In genomic region chr14:102517412-102518062, GRCh38 we compare ENCODE assay signal across 8 cellular contexts. TPM values are rescaled to one million over a fixed set of nuclear protein-coding genes. Genes with fewer than 3 reads are reported as not detected.
A peak's percentile ranks its signal among the peaks of the same experiment; 100 is the strongest.
DNase-seq lines count a peak whose midpoint lies in the region; ATAC-seq and TF ChIP-seq lines count a peak whose summit lies in the region.

No MANE protein-coding gene starts in this region.

- peaks cover 4 to 6% of the 10 kb centered on the region in 2 donors for H3K4me1 Mint-ChIP-seq in effector memory CD8-positive, alpha-beta T cell (ENCODE audit: low read depth in 2 of 2)
- H3K4me1 Mint-ChIP-seq in naive thymus-derived CD8-positive, alpha-beta T cell: peaks cover 4 to 5% (median 5%) of the 10 kb centered on the region in 4 donors

- H3K27me3 ChIP-seq in Loucy (ENCODE audit: insufficient read depth, low read length, poor library complexity, severe bottlenecking): no peaks in the 10 kb centered on the region

- no peaks in the 10 kb centered on the region for H3K79me2 ChIP-seq in Loucy (ENCODE audit: insufficient read depth, low read length)

- peak overlapping the region; percentile 44 to 56 for H3K27ac Mint-ChIP-seq in effector memory CD8-positive, alpha-beta T cell
- peak overlapping the region in 5 of 10 donors; percentile 40 to 83 (median 63) for H3K27ac Mint-ChIP-seq in naive thymus-derived CD8-positive, alpha-beta T cell

- H3K9me2 ChIP-seq in Loucy (replicated peaks; ENCODE audit: low read depth, low read length): no peaks in the 10 kb centered on the region

- H3K4me3 ChIP-seq in GM08714 (ENCODE audit: low read length): peak overlapping the region; percentile 61; the same call in 1 of the 2 replicates
- H3K4me3 ChIP-seq in Loucy (ENCODE audit: low read length, poor library complexity, severe bottlenecking): peak overlapping the region; percentile 83

- no peak for DNase-seq in effector memory CD8-positive, alpha-beta T cell
- no peak for DNase-seq in naive thymus-derived CD8-positive, alpha-beta T cell
- DNase-seq in GM10248 (ENCODE audit: extremely low spot score) (no peak), NCI-H1105 treated with DMSO at 0.1 percent for 48 hours (lab: John Stamatoyannopoulos, UW) (no peak), DMS153 treated with DMSO at 0.1 percent for 48 hours (lab: John Stamatoyannopoulos, UW; ENCODE audit: unreplicated experiment) (no peak)
- no peak for DNase-seq in activated CD4-positive, CD25-positive, alpha-beta regulatory T cell treated with anti-CD3 and anti-CD28 coated beads, Interleukin-2, amount 50 U/mL, for 72 hours

- H3K9me3 ChIP-seq in Loucy (ENCODE audit: insufficient read depth, low read depth, low read length): no peaks in the 10 kb centered on the region

- H4K20me1 ChIP-seq in Loucy (ENCODE audit: insufficient read depth, low read length, poor library complexity, severe bottlenecking): no peaks in the 10 kb centered on the region

- peak overlapping the region; percentile 63 for H3K9ac ChIP-seq in Loucy (ENCODE audit: low read depth, low read length, poor library complexity, severe bottlenecking)

- peaks cover 5% of the 10 kb centered on the region for H3K4me1 ChIP-seq in Loucy (ENCODE audit: insufficient read depth, low read length, poor library complexity, severe bottlenecking)

- peak overlapping the region; percentile 99; the same call in 1 of the 2 replicates for H2AFZ ChIP-seq in Loucy (ENCODE audit: low read length)

- no peak for ATAC-seq in effector memory CD8-positive, alpha-beta T cell (replicated peaks)
- peak; percentile 18 to 29 for ATAC-seq in naive thymus-derived CD8-positive, alpha-beta T cell

- H3K36me3 ChIP-seq in Loucy (ENCODE audit: insufficient read depth, low read length): no peaks in the 10 kb centered on the region

- H3K4me2 ChIP-seq in Loucy (ENCODE audit: low read depth, low read length, poor library complexity, severe bottlenecking): peak overlapping the region; percentile 90

- TF ChIP-seq CTCF in Loucy (conservative IDR thresholded peaks at IDR 0.05; ENCODE audit: low read length): no peak
- TF ChIP-seq CTCF in GM10248 (IDR thresholded peaks at IDR 0.05; ENCODE audit: control extremely low read depth, extremely low read depth, low read depth, missing control alignments): no peak

- no peaks in the 10 kb centered on the region for H3F3A ChIP-seq in Loucy (ENCODE audit: low read depth)

- peaks cover 12% of the 10 kb centered on the region for H3K36me3 Mint-ChIP-seq in effector memory CD8-positive, alpha-beta T cell (ENCODE audit: insufficient read depth)
- H3K36me3 Mint-ChIP-seq in naive thymus-derived CD8-positive, alpha-beta T cell: no peaks in the 10 kb centered on the region

- no peaks in the 10 kb centered on the region for H3K9me3 Mint-ChIP-seq in effector memory CD8-positive, alpha-beta T cell
- H3K9me3 Mint-ChIP-seq in naive thymus-derived CD8-positive, alpha-beta T cell: no peaks in the 10 kb centered on the region

- no peaks in the 10 kb centered on the region for H3K27me3 Mint-ChIP-seq in effector memory CD8-positive, alpha-beta T cell
- peaks cover 0 to 3% (median 2%) of the 10 kb centered on the region in 5 donors for H3K27me3 Mint-ChIP-seq in naive thymus-derived CD8-positive, alpha-beta T cell

- POLR2A ChIA-PET in naive thymus-derived CD8-positive, alpha-beta T cell (lab: Charles Lee): no interaction called here
- POLR2A ChIA-PET in GM10248 (lab: Yijun Ruan, JAX): no interaction called here

- H3K4me3 Mint-ChIP-seq in effector memory CD8-positive, alpha-beta T cell: peak overlapping the region; percentile 76 to 82
- peak overlapping the region; percentile 55 to 87 (median 72) for H3K4me3 Mint-ChIP-seq in naive thymus-derived CD8-positive, alpha-beta T cell

- CTCF ChIA-PET in GM10248 (lab: Yijun Ruan, JAX): interaction anchor here (0.9 to 4.7 kb wide), 4 partner anchors 9 to 123 kb away, joined by 3 to 30 read pairs (median 3); no protein-coding TSS in a partner anchor

RNA-seq across cellular contexts. Expression of gene ANKRD9, which starts 8.0 kb away (rescaled TPM):
- 1 to 10 TPM; 1.3 to 1.6 TPM for total RNA-seq in naive thymus-derived CD8-positive, alpha-beta T cell
- polyA plus RNA-seq in naive thymus-derived CD8-positive, alpha-beta T cell: under 1 TPM; 0.15 to 0.43 (median 0.28) TPM
